In the genomic region with DNA sequence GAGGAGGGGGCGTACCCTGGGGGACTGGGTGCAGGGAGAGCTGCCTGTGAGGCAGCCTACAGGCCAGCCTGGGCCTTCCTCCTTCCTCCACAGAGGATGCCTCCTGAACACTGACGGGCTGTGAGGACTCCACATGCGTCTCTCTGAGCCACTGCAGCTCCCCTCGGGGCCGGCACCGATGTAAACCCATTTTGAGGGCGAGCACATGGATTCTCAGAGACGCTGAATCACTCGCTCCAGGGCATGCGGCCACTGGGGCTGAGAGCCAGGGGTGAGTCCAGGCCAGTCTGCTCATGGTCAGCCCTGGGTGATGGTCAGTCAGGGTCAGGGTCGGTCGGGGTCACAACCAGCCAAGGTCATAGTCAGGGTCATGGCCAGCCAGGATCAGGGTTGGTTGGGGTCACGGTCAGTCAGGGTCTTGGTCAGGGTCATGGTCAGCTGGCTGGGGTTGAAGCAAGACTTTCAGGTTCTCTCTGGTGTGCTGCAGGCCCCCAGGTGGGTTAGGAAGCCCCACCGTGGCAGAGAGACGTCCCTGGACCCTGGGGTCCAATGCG, we compare ENCODE assay signal across 1 cellular context.
TF ChIP-seq lines count a peak whose summit lies in the region.

No MANE protein-coding gene starts in this region.

TF ChIP-seq in K562, 482 proteins besides CTCF, POLR2A, EP300 and RAD21:
- TF ChIP-seq, protein P1, sequence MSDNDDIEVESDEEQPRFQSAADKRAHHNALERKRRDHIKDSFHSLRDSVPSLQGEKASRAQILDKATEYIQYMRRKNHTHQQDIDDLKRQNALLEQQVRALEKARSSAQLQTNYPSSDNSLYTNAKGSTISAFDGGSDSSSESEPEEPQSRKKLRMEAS (CRISPR knock-in tag; IDR thresholded peaks at IDR 0.05), result peak; percentile 78
- TF ChIP-seq ESRRA (IDR thresholded peaks at IDR 0.05; ENCODE audit: borderline replicate concordance, low read depth) (peak; percentile 58; the same call in 1 of the 2 replicates), PRPF4 (IDR thresholded peaks at IDR 0.05; ENCODE audit: insufficient read depth, low read depth, low read length, poor library complexity, severe bottlenecking) (no peak)
